10 cellular contexts compared by ENCODE assay signal in genomic region chr15:51935466-51936118, GRCh38. TPM values are rescaled to one million over a fixed set of nuclear protein-coding genes. Genes with fewer than 3 reads are reported as not detected.
A peak's percentile ranks its signal among the peaks of the same experiment; 100 is the strongest.
DNase-seq lines count a peak whose midpoint lies in the region; ATAC-seq, FAIRE-seq and TF ChIP-seq lines count a peak whose summit lies in the region.
"Had no signal": no experiment of that assay in that cellular context is flagged by ENCODE, and none has a peak within 500 bp of the region (broad histone marks: within the 10 kb centered on the region; RNA-seq: fewer than 3 reads in every experiment).

No MANE protein-coding gene starts in this region.

- peaks cover 0 to 8% of the 10 kb centered on the region in 2 donors for H3K36me3 ChIP-seq in thyroid gland

- no peak overlapping the region for H3K4me3 Mint-ChIP-seq in central memory CD8-positive, alpha-beta T cell

- intact Hi-C loops in thyroid gland (cut with DNase I), result no loop called here

- H3K27me3 Mint-ChIP-seq in central memory CD8-positive, alpha-beta T cell, result no peaks in the 10 kb centered on the region

- no peak for TF ChIP-seq CTCF in thyroid gland (IDR thresholded peaks at IDR 0.05)

- peak; percentile 68 for FAIRE-seq in GM18507 (lab: Jason Lieb, UNC)
- FAIRE-seq: islet of Langerhans had no signal

- no peak overlapping the region for H3K4me3 ChIP-seq in thyroid gland (replicated peaks in 1 of 3)

- peak overlapping the region; percentile 25 for H3K27ac Mint-ChIP-seq in central memory CD8-positive, alpha-beta T cell (ENCODE audit: low read depth)

- no peaks in the 10 kb centered on the region for H3K4me1 ChIP-seq in thyroid gland

- H3K9me3 ChIP-seq in thyroid gland, result no peaks in the 10 kb centered on the region

- H3K4me1 Mint-ChIP-seq in central memory CD8-positive, alpha-beta T cell, result peaks cover 5% of the 10 kb centered on the region

- DNase-seq in GM18507 (ENCODE audit: extremely low spot score, insufficient read length, low read depth) (peak; percentile 35), islet precursor cell (no peak), HPDE6-E6E7 (ENCODE audit: extremely low spot score) (no peak), HT-29 (ENCODE audit: low spot score) (no peak), thyroid gland (no peak)
- no peak for DNase-seq in central memory CD8-positive, alpha-beta T cell (ENCODE audit: low spot score in 2 of 2)
- DNase-seq: RPMI8226 had no signal

- peak; percentile 87 for ATAC-seq in GM21381 (IDR thresholded peaks at IDR 0.05; ENCODE audit: unreplicated experiment)
- peak; percentile 84 for ATAC-seq in HG03280 (IDR thresholded peaks at IDR 0.05; ENCODE audit: unreplicated experiment)
- no peak for ATAC-seq in central memory CD8-positive, alpha-beta T cell (replicated peaks; ENCODE audit: extremely low read depth, poor library complexity, severe bottlenecking)

- TF ChIP-seq POLR2A in thyroid gland (IDR thresholded peaks at IDR 0.05), result no peak

- 84 to 86% methylated on average over 5 of the region's 5 CpGs for WGBS in thyroid gland, 2 donors

- no peaks in the 10 kb centered on the region for H3K9me3 Mint-ChIP-seq in central memory CD8-positive, alpha-beta T cell

- H3K27me3 ChIP-seq in thyroid gland, result no peaks in the 10 kb centered on the region

- H3K27ac ChIP-seq in thyroid gland, result no peak overlapping the region

- peaks cover 32% of the 10 kb centered on the region for H3K36me3 Mint-ChIP-seq in central memory CD8-positive, alpha-beta T cell (ENCODE audit: insufficient read depth)

RNA-seq across cellular contexts. Expression of gene LEO1, which starts 36.0 kb away (rescaled TPM):
- 14.6 and 16.7 TPM in 2 replicates for total RNA-seq in HT-29 (2014; rRNA removed; shearing (Covaris generic))
- total RNA-seq in thyroid gland, result 10 to 100 TPM; 13.2 to 26.9 (median 19.5) TPM
